8 cellular contexts compared by ENCODE assay signal in genomic region chr20:1469925-1470571, GRCh38. TPM values are rescaled to one million over a fixed set of nuclear protein-coding genes. Genes with fewer than 3 reads are reported as not detected.
DNase-seq lines count a peak whose midpoint lies in the region; ATAC-seq and TF ChIP-seq lines count a peak whose summit lies in the region.

No MANE protein-coding gene starts in this region.

- intact Hi-C loops in left ventricle myocardium superior (cut with micrococcal nuclease): no loop called here

- DNase-seq in DMS53 treated with DMSO at 0.1 percent for 48 hours (lab: John Stamatoyannopoulos, UW; ENCODE audit: unreplicated experiment) (peak; percentile 90), HEK293T (ENCODE audit: extremely low spot score) (peak; percentile 68), NCI-H345 (lab: John Stamatoyannopoulos, UW) (peak; percentile 88), amniotic epithelial cell (ENCODE audit: low read depth) (peak; percentile 98), left ventricle myocardium superior (peak; percentile 81), retina (peak; percentile 29)

- ATAC-seq in left ventricle myocardium superior (peak; percentile 19), HG03159 (IDR thresholded peaks at IDR 0.05; ENCODE audit: unreplicated experiment) (no peak), GM18502 (IDR thresholded peaks at IDR 0.05; ENCODE audit: poor library complexity, unreplicated experiment) (no peak)

- CTCF ChIA-PET in HEK293T (lab: Yijun Ruan, JAX): no interaction called here

- POLR2A ChIA-PET in HEK293T (lab: Yijun Ruan, JAX): no interaction called here

TF ChIP-seq in HEK293T, 16 proteins besides CTCF, POLR2A, EP300 and RAD21:
- TF ChIP-seq TARDBP (IDR thresholded peaks at IDR 0.05): no peak
- no peak for TF ChIP-seq LEF1 (IDR thresholded peaks at IDR 0.05; ENCODE audit: borderline replicate concordance)
- TF ChIP-seq FOXM1 (IDR thresholded peaks at IDR 0.05; ENCODE audit: borderline replicate concordance): no peak
- no peak for TF ChIP-seq SP1 (IDR thresholded peaks at IDR 0.05)
- no peak for TF ChIP-seq FOXK2 (IDR thresholded peaks at IDR 0.05)
- TF ChIP-seq ELF4 (IDR thresholded peaks at IDR 0.05): no peak
- no peak for TF ChIP-seq L3MBTL2 (conservative IDR thresholded peaks at IDR 0.05)
- TF ChIP-seq FOXA1 (IDR thresholded peaks at IDR 0.05): no peak
- TF ChIP-seq HDGF (IDR thresholded peaks at IDR 0.05; ENCODE audit: borderline replicate concordance): no peak
- TF ChIP-seq ZNF384 (IDR thresholded peaks at IDR 0.05): no peak
- no peak for TF ChIP-seq ARNT (IDR thresholded peaks at IDR 0.05)
- no peak for TF ChIP-seq PKNOX1 (IDR thresholded peaks at IDR 0.05)
- no peak for TF ChIP-seq CTBP1 (IDR thresholded peaks at IDR 0.05; ENCODE audit: borderline replicate concordance)
- TF ChIP-seq NFRKB (IDR thresholded peaks at IDR 0.05): no peak
- TF ChIP-seq BHLHE40 (IDR thresholded peaks at IDR 0.05; ENCODE audit: borderline replicate concordance): no peak
- no peak for TF ChIP-seq SUZ12 (IDR thresholded peaks at IDR 0.05)

RNA-seq across cellular contexts. Expression of gene NSFL1C, which starts 3.4 kb away (rescaled TPM):
- total RNA-seq in left ventricle myocardium superior: 59.9 TPM

RNA-seq across cellular contexts. Expression of gene SIRPB2, which starts 21.2 kb away (rescaled TPM):
- 3.5 TPM for total RNA-seq in left ventricle myocardium superior

Comparison
In these comparisons a context has a peak if more than half of its experiments do, and no peak if none do; other contexts are left out.
1. DNase-seq: peak in every context shown above with its lines; median percentile 98 in amniotic epithelial cell; 90 in DMS53 treated with DMSO at 0.1 percent for 48 hours; 88 in NCI-H345; 81 in left ventricle myocardium superior; 68 in HEK293T; 29 in retina.